Comparison of ENCODE assay signal across 18 cellular contexts in genomic region chr10:34679177-34679576, GRCh38.
DNase-seq lines count a peak whose midpoint lies in the region; ATAC-seq and TF ChIP-seq lines count a peak whose summit lies in the region.
"Had no signal": no experiment of that assay in that cellular context is flagged by ENCODE, and none has a peak within 500 bp of the region (broad histone marks: within the 10 kb centered on the region; RNA-seq: fewer than 3 reads in every experiment).

No MANE protein-coding gene starts in this region.

- TF ChIP-seq EP300 in stomach (IDR thresholded peaks at IDR 0.05): no peak

- no peaks in the 10 kb centered on the region; the same call in 1 of the 2 replicates for H3K4me1 ChIP-seq in GM23338 (ENCODE audit: insufficient read depth)
- H3K4me1 ChIP-seq in endodermal cell (ENCODE audit: control insufficient read depth, insufficient read depth, low read length): no peaks in the 10 kb centered on the region
- peaks cover 4% of the 10 kb centered on the region for H3K4me1 ChIP-seq in iPS-15b (ENCODE audit: control insufficient read depth, insufficient read depth, low read length)
- peaks cover 0 to 8% (median 2%) of the 10 kb centered on the region in 4 donors for H3K4me1 ChIP-seq in stomach
- H3K4me1 ChIP-seq in effector memory CD4-positive, alpha-beta T cell (ENCODE audit: control insufficient read depth, insufficient read depth, low read length, poor library complexity, severe bottlenecking): no peaks in the 10 kb centered on the region

- H3K4me3 ChIP-seq in GM23338 (no peak overlapping the region), endodermal cell (ENCODE audit: low read length) (no peak overlapping the region), iPS-15b (ENCODE audit: low read depth, low read length) (no peak overlapping the region), stomach (no peak overlapping the region)
- H3K4me3 ChIP-seq in effector memory CD4-positive, alpha-beta T cell (ENCODE audit: insufficient read depth, low read depth, low read length, poor library complexity, severe bottlenecking): no peak overlapping the region
- H3K4me3 ChIP-seq: GM23248 had no signal

- H3K79me2 ChIP-seq in GM23338 (replicated peaks; ENCODE audit: insufficient read depth): peaks cover 57% of the 10 kb centered on the region

- TF ChIP-seq CTCF in GM23338 (conservative IDR thresholded peaks at IDR 0.05; ENCODE audit: low read depth in 2 of 2) (no peak), endodermal cell (conservative IDR thresholded peaks at IDR 0.05) (no peak), progenitor cell of endocrine pancreas (IDR thresholded peaks at IDR 0.05; ENCODE audit: unreplicated experiment) (no peak), stomach (IDR thresholded peaks at IDR 0.05) (no peak)

- DNase-seq in GM23338 (ENCODE audit: low spot score) (peak; percentile 24), endodermal cell (no peak), progenitor cell of endocrine pancreas (ENCODE audit: low spot score, unreplicated experiment) (no peak), stomach (no peak)
- no peak for DNase-seq in effector memory CD4-positive, alpha-beta T cell
- DNase-seq: CD8-positive, alpha-beta T cell; COR-L47; DMS153; DMS79 treated with DMSO at 0.1 percent for 48 hours; EL; GM23248; H7; KBM-7 had no signal

- no peaks in the 10 kb centered on the region for H3K27me3 ChIP-seq in GM23338 (ENCODE audit: insufficient read depth)
- H3K27me3 ChIP-seq in endodermal cell (ENCODE audit: control insufficient read depth, insufficient read depth, low read length, poor library complexity, severe bottlenecking): no peaks in the 10 kb centered on the region
- no peaks in the 10 kb centered on the region for H3K27me3 ChIP-seq in iPS-15b (ENCODE audit: control insufficient read depth, insufficient read depth, low read length)
- H3K27me3 ChIP-seq in stomach: no peaks in the 10 kb centered on the region
- no peaks in the 10 kb centered on the region for H3K27me3 ChIP-seq in effector memory CD4-positive, alpha-beta T cell (replicated peaks; ENCODE audit: control insufficient read depth, insufficient read depth, low read length, poor library complexity, severe bottlenecking)

- H3K27ac Mint-ChIP-seq in GM23338 (peak overlapping the region; percentile 85), endodermal cell (peak overlapping the region; percentile 50), progenitor cell of endocrine pancreas (peak overlapping the region; percentile 79)
- H3K27ac Mint-ChIP-seq: CD14-positive monocyte; CD8-positive, alpha-beta T cell had no signal

- H3K4me1 Mint-ChIP-seq in GM23338 (peaks cover 24% of the 10 kb centered on the region), endodermal cell (peaks cover 31% of the 10 kb centered on the region), progenitor cell of endocrine pancreas (ENCODE audit: low read depth) (peaks cover 16% of the 10 kb centered on the region)
- H3K4me1 Mint-ChIP-seq: CD14-positive monocyte had no signal

- no peaks in the 10 kb centered on the region for H3K9me3 Mint-ChIP-seq in GM23338
- no peaks in the 10 kb centered on the region for H3K9me3 Mint-ChIP-seq in endodermal cell
- no peaks in the 10 kb centered on the region for H3K9me3 Mint-ChIP-seq in progenitor cell of endocrine pancreas (ENCODE audit: low read depth)
- H3K9me3 Mint-ChIP-seq: CD14-positive monocyte; CD8-positive, alpha-beta T cell had no signal

- H3K9me3 ChIP-seq in endodermal cell (ENCODE audit: control insufficient read depth, low read length): no peaks in the 10 kb centered on the region
- no peaks in the 10 kb centered on the region for H3K9me3 ChIP-seq in iPS-15b (ENCODE audit: control insufficient read depth, insufficient read depth, low read length)
- H3K9me3 ChIP-seq in stomach: no peaks in the 10 kb centered on the region
- H3K9me3 ChIP-seq in effector memory CD4-positive, alpha-beta T cell (ENCODE audit: control insufficient read depth, low read length): no peaks in the 10 kb centered on the region

- H3K9ac ChIP-seq in endodermal cell (ENCODE audit: extremely low read depth, low read length, poor library complexity, severe bottlenecking): no peak overlapping the region
- peak overlapping the region; percentile 2 for H3K9ac ChIP-seq in iPS-15b (ENCODE audit: low read depth, low read length)
- H3K9ac ChIP-seq: GM23248 had no signal

- H3F3A ChIP-seq in GM23338 (replicated peaks; ENCODE audit: low read depth): no peaks in the 10 kb centered on the region

- no peaks in the 10 kb centered on the region for H3K9me2 ChIP-seq in GM23338 (ENCODE audit: insufficient read depth)

- H3K36me3 ChIP-seq in GM23338 (ENCODE audit: insufficient read depth): no peaks in the 10 kb centered on the region
- no peaks in the 10 kb centered on the region for H3K36me3 ChIP-seq in endodermal cell (ENCODE audit: control insufficient read depth, insufficient read depth, low read length)
- H3K36me3 ChIP-seq in iPS-15b (ENCODE audit: control insufficient read depth, insufficient read depth, low read length): no peaks in the 10 kb centered on the region
- H3K36me3 ChIP-seq in stomach: no peaks in the 10 kb centered on the region
- H3K36me3 ChIP-seq in effector memory CD4-positive, alpha-beta T cell (ENCODE audit: control insufficient read depth, insufficient read depth, low read length): no peaks in the 10 kb centered on the region

- no peak for TF ChIP-seq POLR2A in stomach (IDR thresholded peaks at IDR 0.05)

- no peaks in the 10 kb centered on the region for H3K36me3 Mint-ChIP-seq in GM23338 (ENCODE audit: low read depth)
- no peaks in the 10 kb centered on the region for H3K36me3 Mint-ChIP-seq in endodermal cell (ENCODE audit: low read depth)
- H3K36me3 Mint-ChIP-seq in progenitor cell of endocrine pancreas (ENCODE audit: insufficient read depth): peaks cover 7% of the 10 kb centered on the region
- H3K36me3 Mint-ChIP-seq: CD14-positive monocyte; CD8-positive, alpha-beta T cell had no signal

- H4K20me1 ChIP-seq in GM23338 (replicated peaks; ENCODE audit: insufficient read depth): 0 out of 2 replicates have a peak, but pooled peaks cover 10% of the 10 kb centered on the region

- no peak overlapping the region for H2AFZ ChIP-seq in GM23338
- H2AFZ ChIP-seq: GM23248 had no signal

- H3K4me2 ChIP-seq in GM23338: no peak overlapping the region

- H3K27me3 Mint-ChIP-seq in GM23338 (ENCODE audit: insufficient read depth, low read depth, poor library complexity): peaks cover 3% of the 10 kb centered on the region
- H3K27me3 Mint-ChIP-seq in endodermal cell (ENCODE audit: insufficient read depth): no peaks in the 10 kb centered on the region
- no peaks in the 10 kb centered on the region for H3K27me3 Mint-ChIP-seq in progenitor cell of endocrine pancreas

- H3K4me3 Mint-ChIP-seq in GM23338: no peak overlapping the region
- H3K4me3 Mint-ChIP-seq in endodermal cell: no peak overlapping the region
- no peak overlapping the region for H3K4me3 Mint-ChIP-seq in progenitor cell of endocrine pancreas (ENCODE audit: low read depth)
- H3K4me3 Mint-ChIP-seq: CD14-positive monocyte; CD8-positive, alpha-beta T cell had no signal

- intact Hi-C loops in stomach (cut with DNase I; ENCODE audit: low total_unique reads): no loop called here

- H3K27ac ChIP-seq in GM23338 (ENCODE audit: low read depth): peak overlapping the region; percentile 56
- no peak overlapping the region for H3K27ac ChIP-seq in endodermal cell (ENCODE audit: low read depth, low read length)
- no peak overlapping the region for H3K27ac ChIP-seq in stomach
- no peak overlapping the region for H3K27ac ChIP-seq in effector memory CD4-positive, alpha-beta T cell (ENCODE audit: insufficient read depth, low read length, poor library complexity, severe bottlenecking)
- H3K27ac ChIP-seq: 22Rv1, GM23248 had no signal

- 90 to 100% methylated on average over 1 to 8 of the region's 8 CpGs for WGBS in endodermal cell (ENCODE audit: insufficient coverage in 1 of 2, insufficient read length in 1 of 2), 2 experiments
- 82 to 92% (median 89%) methylated on average over 8 of the region's 8 CpGs for WGBS in stomach, 5 donors

- peak; percentile 60 for ATAC-seq in GM23338
- ATAC-seq in GM19467 (IDR thresholded peaks at IDR 0.05; ENCODE audit: unreplicated experiment): no peak
- no peak for ATAC-seq in HG03521 (IDR thresholded peaks at IDR 0.05; ENCODE audit: unreplicated experiment)
- ATAC-seq: CD8-positive, alpha-beta T cell had no signal

TF ChIP-seq in GM23338, 12 proteins besides CTCF, POLR2A, EP300 and RAD21 (continues in another document):
- TF ChIP-seq REST (IDR thresholded peaks at IDR 0.05; ENCODE audit: unreplicated experiment): no peak
- TF ChIP-seq ZNF114 (CRISPR knock-in tag; IDR thresholded peaks at IDR 0.05): no peak
- no peak for TF ChIP-seq EZH2phosphoT487 (IDR thresholded peaks at IDR 0.05; ENCODE audit: unreplicated experiment)
- no peak for TF ChIP-seq POLR2AphosphoS5 (IDR thresholded peaks at IDR 0.05; ENCODE audit: low read depth)
- no peak for TF ChIP-seq ZNF331 (CRISPR knock-in tag; IDR thresholded peaks at IDR 0.05; ENCODE audit: low read depth)
